In genomic region chr5:73130811-73131210, GRCh38 we compare ENCODE assay signal across 19 cellular contexts. TPM values are rescaled to one million over a fixed set of nuclear protein-coding genes. Genes with fewer than 3 reads are reported as not detected.
DNase-seq lines count a peak whose midpoint lies in the region; ATAC-seq and TF ChIP-seq lines count a peak whose summit lies in the region.
"Had no signal": no experiment of that assay in that cellular context is flagged by ENCODE, and none has a peak within 500 bp of the region (broad histone marks: within the 10 kb centered on the region; RNA-seq: fewer than 3 reads in every experiment).

No MANE protein-coding gene starts in this region.

- no peak for ATAC-seq in central memory CD8-positive, alpha-beta T cell (replicated peaks; ENCODE audit: extremely low read depth, poor library complexity, severe bottlenecking)
- no peak for ATAC-seq in HG03439 (IDR thresholded peaks at IDR 0.05; ENCODE audit: unreplicated experiment)
- ATAC-seq: CD8-positive, alpha-beta T cell; GM12878 had no signal

- peaks cover 24% of the 10 kb centered on the region for H3K36me3 Mint-ChIP-seq in central memory CD8-positive, alpha-beta T cell (ENCODE audit: insufficient read depth)
- H3K36me3 Mint-ChIP-seq: CD4-positive, CD25-positive, alpha-beta regulatory T cell; CD8-positive, alpha-beta T cell had no signal

- H3K27ac Mint-ChIP-seq in central memory CD8-positive, alpha-beta T cell (ENCODE audit: low read depth): peak overlapping the region; percentile 26
- H3K27ac Mint-ChIP-seq: CD8-positive, alpha-beta T cell; HFFc6 had no signal

- H3K4me3 ChIP-seq in fibroblast of the aortic adventitia (ENCODE audit: low read depth, low read length): no peak overlapping the region
- H3K4me3 ChIP-seq: GM12878, GM23248, HAP-1 had no signal

- no peak overlapping the region for H3K4me3 Mint-ChIP-seq in central memory CD8-positive, alpha-beta T cell
- H3K4me3 Mint-ChIP-seq: CD4-positive, CD25-positive, alpha-beta regulatory T cell; CD8-positive, alpha-beta T cell; HFFc6 had no signal

- H3K27me3 Mint-ChIP-seq in central memory CD8-positive, alpha-beta T cell: no peaks in the 10 kb centered on the region

- DNase-seq in NCI-H226: peak; percentile 62
- no peak for DNase-seq in central memory CD8-positive, alpha-beta T cell (ENCODE audit: low spot score in 2 of 2)
- DNase-seq in fibroblast of the aortic adventitia (ENCODE audit: low read depth): peak; percentile 61
- no peak for DNase-seq in GM03348 (ENCODE audit: low spot score)
- DNase-seq in LoVo (ENCODE audit: low spot score): no peak
- no peak for DNase-seq in activated naive CD4-positive, alpha-beta T cell treated with Interleukin-2 at 50 U/mL for 16 hours
- DNase-seq: C1 segment of cervical spinal cord; Caco-2; CD4-positive, CD25-positive, alpha-beta regulatory T cell; CD8-positive, alpha-beta T cell; DMS153; DND-41; GM23248; HFFc6 had no signal

- TF ChIP-seq CTCF in fibroblast of the aortic adventitia (IDR thresholded peaks at IDR 0.05; ENCODE audit: insufficient read depth, low read length): no peak

- no peaks in the 10 kb centered on the region for H3K9me3 Mint-ChIP-seq in central memory CD8-positive, alpha-beta T cell
- H3K9me3 Mint-ChIP-seq: CD8-positive, alpha-beta T cell; HFFc6 had no signal

- peaks cover 25% of the 10 kb centered on the region for H3K4me1 Mint-ChIP-seq in central memory CD8-positive, alpha-beta T cell
- H3K4me1 Mint-ChIP-seq: CD4-positive, CD25-positive, alpha-beta regulatory T cell had no signal

RNA-seq across cellular contexts. Expression of gene TMEM171, which starts 10.4 kb away (rescaled TPM):
- 0.90 and 13.1 TPM in 2 replicates for total RNA-seq in fibroblast of the aortic adventitia (ENCODE audit: low replicate concordance)
- total RNA-seq: CD4-positive, CD25-positive, alpha-beta regulatory T cell; GM12878 had no signal

RNA-seq across cellular contexts. Expression of gene TMEM174, which starts 42.2 kb away (rescaled TPM):
- total RNA-seq in fibroblast of the aortic adventitia (ENCODE audit: low replicate concordance): not detected in 2 replicates
- total RNA-seq: A172; A673; Caco-2; CD4-positive, CD25-positive, alpha-beta regulatory T cell; CD8-positive, alpha-beta T cell; GM12878; GM23248; HFFc6 had no signal

Comparison
In these comparisons a context has a peak if more than half of its experiments do, and no peak if none do; other contexts are left out.
1. DNase-seq: peak in NCI-H226 (single experiment) and fibroblast of the aortic adventitia (single experiment); none in central memory CD8-positive, alpha-beta T cell (0 of 2), GM03348 (single experiment), LoVo (single experiment) and activated naive CD4-positive, alpha-beta T cell treated with Interleukin-2 at 50 U/mL for 16 hours (single experiment).